In the genomic region with DNA sequence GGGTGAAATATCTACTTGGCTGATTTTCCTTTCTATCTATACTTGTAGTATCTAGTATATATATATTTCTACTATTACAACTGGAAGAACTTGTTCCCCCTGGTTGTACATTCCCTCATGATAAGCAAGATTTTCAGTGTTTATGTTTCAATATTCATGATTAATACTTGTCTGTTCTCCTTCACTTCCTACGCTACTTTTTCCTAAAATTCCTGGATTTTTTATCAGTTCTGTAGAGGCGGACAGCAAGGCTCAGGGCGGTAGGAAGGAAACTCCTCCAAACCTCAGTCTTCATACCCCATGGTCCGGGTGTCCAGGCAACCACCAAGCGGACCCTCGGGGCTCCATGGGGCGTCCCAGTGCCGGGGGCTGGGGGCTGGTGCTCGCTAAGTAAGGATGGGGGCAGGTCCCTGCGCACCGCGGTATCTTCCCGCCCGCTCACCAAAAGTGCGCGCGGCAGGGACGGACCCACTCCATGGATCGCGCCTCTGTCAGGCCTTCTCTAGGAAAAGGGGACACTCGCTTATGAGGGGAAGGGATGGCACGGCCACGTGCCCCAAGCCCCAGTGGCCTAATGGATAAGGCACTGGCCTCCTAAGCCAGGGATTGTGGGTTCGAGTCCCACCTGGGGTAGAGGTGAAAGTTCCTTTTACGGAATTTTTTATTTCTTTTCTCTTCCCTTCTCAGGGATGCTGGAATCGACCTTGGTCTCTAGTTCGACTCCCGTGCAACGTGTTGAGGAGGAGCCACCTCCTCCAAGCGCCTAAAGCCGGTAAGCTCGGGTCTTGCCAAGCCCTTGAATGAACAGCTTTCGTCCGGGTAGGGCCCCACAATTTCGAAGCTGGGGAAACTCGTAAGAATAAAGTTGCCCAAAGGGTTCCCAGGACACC, we compare ENCODE assay signal across 8 cellular contexts. TPM values are rescaled to one million over a fixed set of nuclear protein-coding genes. Genes with fewer than 3 reads are reported as not detected.
A peak's percentile ranks its signal among the peaks of the same experiment; 100 is the strongest.
DNase-seq lines count a peak whose midpoint lies in the region; ATAC-seq and TF ChIP-seq lines count a peak whose summit lies in the region.

No MANE protein-coding gene starts in this region.

- peaks cover 4% of the 10 kb centered on the region for H3K9me3 Mint-ChIP-seq in activated naive CD8-positive, alpha-beta T cell treated with anti-CD3 and anti-CD28 coated beads, Interleukin-2, amount 50 U/mL, for 24 hours
- H3K9me3 Mint-ChIP-seq in osteocyte (ENCODE audit: unreplicated experiment) = peaks cover 5% of the 10 kb centered on the region

- peak overlapping the region; percentile 95 for H3K4me3 Mint-ChIP-seq in activated naive CD8-positive, alpha-beta T cell treated with anti-CD3 and anti-CD28 coated beads, Interleukin-2, amount 50 U/mL, for 24 hours
- H3K4me3 Mint-ChIP-seq in osteocyte (ENCODE audit: unreplicated experiment) = peak overlapping the region; percentile 97

- intact Hi-C loops in Right ventricle myocardium superior (cut with DNase I) = loop anchor here (10.0 kb wide), 1 partner anchor 49 kb away; a partner anchor contains a TSS

- peak overlapping the region; percentile 75 for H3K27ac ChIP-seq in temporal lobe (ENCODE audit: low read depth, low read length)

- peaks cover 7% of the 10 kb centered on the region for H3K36me3 Mint-ChIP-seq in activated naive CD8-positive, alpha-beta T cell treated with anti-CD3 and anti-CD28 coated beads, Interleukin-2, amount 50 U/mL, for 24 hours (ENCODE audit: low read depth)
- peaks cover 3% of the 10 kb centered on the region for H3K36me3 Mint-ChIP-seq in osteocyte (ENCODE audit: unreplicated experiment)

- H3K27ac Mint-ChIP-seq in activated naive CD8-positive, alpha-beta T cell treated with anti-CD3 and anti-CD28 coated beads, Interleukin-2, amount 50 U/mL, for 24 hours = peak overlapping the region; percentile 99
- H3K27ac Mint-ChIP-seq in osteocyte (ENCODE audit: unreplicated experiment) = peak overlapping the region; percentile 99

- TF ChIP-seq CTCF in osteocyte (IDR thresholded peaks at IDR 0.05) = no peak

- ATAC-seq in HG02588 (IDR thresholded peaks at IDR 0.05; ENCODE audit: unreplicated experiment) (peak; percentile 37), Right ventricle myocardium superior (ENCODE audit: poor library complexity) (peak; percentile 81)
- ATAC-seq in activated naive CD8-positive, alpha-beta T cell treated with anti-CD3 and anti-CD28 coated beads, Interleukin-2, amount 50 U/mL, for 24 hours = peak; percentile 55

- peak; percentile 96 for DNase-seq in Daoy (ENCODE audit: low read depth)
- DNase-seq in NCI-H1417 (lab: John Stamatoyannopoulos, UW) = peak; percentile 92 to 98 (median 94)
- DNase-seq in SW480 (ENCODE audit: low spot score) = peak; percentile 87
- DNase-seq in activated naive CD8-positive, alpha-beta T cell treated with anti-CD3 and anti-CD28 coated beads, Interleukin-2, amount 50 U/mL, for 24 hours = peak; percentile 97
- DNase-seq in Right ventricle myocardium superior = peak; percentile 94
- DNase-seq in osteocyte (ENCODE audit: extremely low spot score, unreplicated experiment) = peak; percentile 98

- peaks cover 4% of the 10 kb centered on the region for H3K27me3 Mint-ChIP-seq in activated naive CD8-positive, alpha-beta T cell treated with anti-CD3 and anti-CD28 coated beads, Interleukin-2, amount 50 U/mL, for 24 hours
- no peaks in the 10 kb centered on the region for H3K27me3 Mint-ChIP-seq in osteocyte (ENCODE audit: unreplicated experiment)

- peaks cover 57% of the 10 kb centered on the region for H3K4me1 Mint-ChIP-seq in activated naive CD8-positive, alpha-beta T cell treated with anti-CD3 and anti-CD28 coated beads, Interleukin-2, amount 50 U/mL, for 24 hours
- peaks cover 32% of the 10 kb centered on the region for H3K4me1 Mint-ChIP-seq in osteocyte (ENCODE audit: unreplicated experiment)

RNA-seq across cellular contexts. Expression of a gene that starts 13.2 kb away (rescaled TPM):
- total RNA-seq in Daoy (2014; rRNA removed; shearing (Covaris generic)) = 453 and 707 TPM in 2 replicates
- total RNA-seq in Right ventricle myocardium superior = 832 TPM
- 195 and 212 TPM in 2 replicates for total RNA-seq in osteocyte
- total RNA-seq in temporal lobe = 75.0 TPM

RNA-seq across cellular contexts. Expression of a gene that starts 13.4 kb away (rescaled TPM):
- total RNA-seq in Daoy (2014; rRNA removed; shearing (Covaris generic)) = 17.9 and 19.1 TPM in 2 replicates
- total RNA-seq in Right ventricle myocardium superior = 23.8 TPM
- 22.3 and 23.7 TPM in 2 replicates for total RNA-seq in osteocyte
- total RNA-seq in temporal lobe = 29.7 TPM

RNA-seq across cellular contexts. Expression of a gene that starts 21.1 kb away (rescaled TPM):
- 155 and 172 TPM in 2 replicates for total RNA-seq in Daoy (2014; rRNA removed; shearing (Covaris generic))
- total RNA-seq in Right ventricle myocardium superior = 46.6 TPM
- 22.4 and 25.1 TPM in 2 replicates for total RNA-seq in osteocyte
- total RNA-seq in temporal lobe = 8.6 TPM

RNA-seq across cellular contexts. Expression of a gene that starts 46.2 kb away (rescaled TPM):
- total RNA-seq in Daoy (2014; rRNA removed; shearing (Covaris generic)) = 9.2 and 11.5 TPM in 2 replicates
- 18.4 TPM for total RNA-seq in Right ventricle myocardium superior
- total RNA-seq in osteocyte = 21.4 and 22.8 TPM in 2 replicates
- 5.9 TPM for total RNA-seq in temporal lobe

RNA-seq across cellular contexts. Expression of a gene that starts 54.2 kb away (rescaled TPM):
- total RNA-seq in Daoy (2014; rRNA removed; shearing (Covaris generic)) = 0.24 TPM in 1 of 2 replicates, not detected in the other
- total RNA-seq in Right ventricle myocardium superior (6.5 TPM), osteocyte (7.0 and 7.6 TPM in 2 replicates), temporal lobe (0.98 TPM)

Comparison
In these comparisons a context has a peak if more than half of its experiments do, and no peak if none do; other contexts are left out.
1. Peak in every context shown above with its lines: DNase-seq, ATAC-seq and H3K27ac ChIP-seq.